In genomic region chr20:49825521-49826033, GRCh38 we compare ENCODE assay signal across 14 cellular contexts. TPM values are rescaled to one million over a fixed set of nuclear protein-coding genes. Genes with fewer than 3 reads are reported as not detected.
DNase-seq lines count a peak whose midpoint lies in the region; ATAC-seq, FAIRE-seq and TF ChIP-seq lines count a peak whose summit lies in the region.
"Had no signal": no experiment of that assay in that cellular context is flagged by ENCODE, and none has a peak within 500 bp of the region (broad histone marks: within the 10 kb centered on the region; RNA-seq: fewer than 3 reads in every experiment).

No MANE protein-coding gene starts in this region.

- intact Hi-C loops in PC-3 (cut with micrococcal nuclease) (no loop called here), ovary (cut with DNase I) (no loop called here)

- no peak for ATAC-seq in PC-3
- ATAC-seq in left lobe of liver, result peak; percentile 92

- peak; percentile 26 for FAIRE-seq in HTR-8/SVneo (lab: Jason Lieb, UNC)
- FAIRE-seq: frontal cortex had no signal

- H4K20me1 ChIP-seq in PC-3 (ENCODE audit: low read length), result no peaks in the 10 kb centered on the region

- POLR2A ChIA-PET in PC-3 (lab: Charles Lee; ENCODE audit: unreplicated experiment), result interaction anchor here (0.5 kb wide), 1 partner anchor 122 kb away, joined by 3 read pairs; no protein-coding TSS in a partner anchor

- TF ChIP-seq CTCF in PC-3 (conservative IDR thresholded peaks at IDR 0.05; ENCODE audit: low read depth, low read length), result no peak
- no peak for TF ChIP-seq CTCF in ovary (IDR thresholded peaks at IDR 0.05)

- H3K27ac ChIP-seq in PC-3 (ENCODE audit: low read length) (no peak overlapping the region), subcutaneous abdominal adipose tissue (ENCODE audit: low read depth, low read length) (peak overlapping the region; percentile 6), ovary (peak overlapping the region in 1 of 2 donors; percentile 33)
- H3K27ac ChIP-seq: dorsolateral prefrontal cortex had no signal

- no peaks in the 10 kb centered on the region for H3F3A ChIP-seq in PC-3 (ENCODE audit: low read length, unreplicated experiment)

- peaks cover 14% of the 10 kb centered on the region; the same call in 1 of the 2 replicates for H3K4me1 ChIP-seq in PC-3 (ENCODE audit: insufficient read depth, low read length)
- peaks cover 0 to 19% (median 11%) of the 10 kb centered on the region in 5 donors for H3K4me1 ChIP-seq in subcutaneous abdominal adipose tissue (ENCODE audit: control insufficient read depth in 5 of 5, insufficient read depth in 5 of 5, low read length in 5 of 5)
- H3K4me1 ChIP-seq in ovary (ENCODE audit: insufficient read depth), result peaks cover 10% of the 10 kb centered on the region

- TF ChIP-seq POLR2A in ovary (IDR thresholded peaks at IDR 0.05), result no peak

- H3K4me3 ChIP-seq in PC-3 (ENCODE audit: low read length), result no peak overlapping the region
- no peak overlapping the region for H3K4me3 ChIP-seq in subcutaneous abdominal adipose tissue (ENCODE audit: low read depth in 1 of 5, low read length in 5 of 5)
- H3K4me3 ChIP-seq in ovary, result no peak overlapping the region
- H3K4me3 ChIP-seq: dorsolateral prefrontal cortex had no signal

- no peaks in the 10 kb centered on the region for H3K9me2 ChIP-seq in PC-3 (replicated peaks; ENCODE audit: low read length)

- H3K9me3 ChIP-seq in PC-3 (ENCODE audit: low read length), result no peaks in the 10 kb centered on the region
- H3K9me3 ChIP-seq in subcutaneous abdominal adipose tissue (ENCODE audit: control insufficient read depth in 5 of 5, low read length in 5 of 5), result no peaks in the 10 kb centered on the region
- H3K9me3 ChIP-seq in ovary, result no peaks in the 10 kb centered on the region

- WGBS in ovary, 3 donors, result 50 to 66% (median 56%) methylated on average over 7 of the region's 7 CpGs

- CTCF ChIA-PET in PC-3 (lab: Charles Lee), result interaction anchor here (0.6 kb wide), 1 partner anchor 129 kb away, joined by 4 read pairs; no protein-coding TSS in a partner anchor

- no TSS peak for BruUV-seq in PC-3 (replicated peaks; lab: Mats Ljungman, UMichigan)

- H3K9ac ChIP-seq in PC-3 (ENCODE audit: low read length) (no peak overlapping the region), subcutaneous abdominal adipose tissue (ENCODE audit: low read length in 5 of 5) (no peak overlapping the region)

- no peak for TF ChIP-seq EP300 in ovary (IDR thresholded peaks at IDR 0.05)

- H3K27me3 ChIP-seq in PC-3 (ENCODE audit: low read length), result no peaks in the 10 kb centered on the region
- H3K27me3 ChIP-seq in subcutaneous abdominal adipose tissue (ENCODE audit: control insufficient read depth in 5 of 5, insufficient read depth in 4 of 5, low read length in 5 of 5), result no peaks in the 10 kb centered on the region
- H3K27me3 ChIP-seq in ovary, result no peaks in the 10 kb centered on the region
- H3K27me3 ChIP-seq: dorsolateral prefrontal cortex had no signal

- H3K4me2 ChIP-seq in PC-3 (ENCODE audit: low read length), result no peak overlapping the region

- no peaks in the 10 kb centered on the region for H3K79me2 ChIP-seq in PC-3 (ENCODE audit: low read length)

- no peak for DNase-seq in HTR-8/SVneo (ENCODE audit: insufficient read length, low spot score)
- DNase-seq in PC-3, result peak; percentile 45
- peak; percentile 84 for DNase-seq in left lobe of liver (ENCODE audit: low spot score)
- no peak for DNase-seq in AG20443 (ENCODE audit: low spot score)
- DNase-seq in KG1 (lab: John Stamatoyannopoulos, UW), result no peak
- no peak for DNase-seq in ovary
- DNase-seq: amniotic stem cell; dorsolateral prefrontal cortex; IMR-90; left cardiac atrium; NCI-H226; stimulated activated CD4-positive, alpha-beta T cell treated with anti-CD3 and anti-CD28 coated beads, Interleukin-4, amount 100 ng/mL, for 1 hour had no signal

- H2AFZ ChIP-seq in PC-3 (ENCODE audit: low read length), result no peak overlapping the region

- peaks cover 16% of the 10 kb centered on the region for H3K36me3 ChIP-seq in PC-3 (ENCODE audit: low read depth, low read length)
- peaks cover 12 to 48% (median 28%) of the 10 kb centered on the region in 5 donors for H3K36me3 ChIP-seq in subcutaneous abdominal adipose tissue (ENCODE audit: control insufficient read depth in 5 of 5, insufficient read depth in 5 of 5, low read length in 5 of 5)
- no peaks in the 10 kb centered on the region for H3K36me3 ChIP-seq in ovary

RNA-seq across cellular contexts. Expression of gene SLC9A8, which starts 12.9 kb away (rescaled TPM):
- total RNA-seq in PC-3 (2014; rRNA removed), result 11.7 and 13.1 TPM in 2 replicates
- 8.6 TPM for total RNA-seq in left lobe of liver
- 10 to 100 TPM in 1 of 7 donors, 1 to 10 TPM in 6; 3.9 to 11.4 (median 7.8) TPM for total RNA-seq in ovary
- 1 to 10 TPM; 5.4 to 5.7 TPM for polyA plus RNA-seq in ovary

Comparison
In these comparisons a context has a peak if more than half of its experiments do, and no peak if none do; other contexts are left out.
1. DNase-seq: peak in PC-3 (single experiment) and left lobe of liver (single experiment); none in HTR-8/SVneo (single experiment), AG20443 (single experiment), KG1 (single experiment) and ovary (0 of 5).